In genomic region chr10:24318517-24318916, GRCh38 we compare ENCODE assay signal across 28 cellular contexts.
DNase-seq lines count a peak whose midpoint lies in the region; ATAC-seq and TF ChIP-seq lines count a peak whose summit lies in the region.
"Had no signal": no experiment of that assay in that cellular context is flagged by ENCODE, and none has a peak within 500 bp of the region (broad histone marks: within the 10 kb centered on the region; RNA-seq: fewer than 3 reads in every experiment).

No MANE protein-coding gene starts in this region.

- H3K9me2 ChIP-seq in SK-N-SH: no peaks in the 10 kb centered on the region

- TF ChIP-seq CTCF in SK-N-SH (IDR thresholded peaks at IDR 0.05) (no peak), epithelial cell of esophagus (IDR thresholded peaks at IDR 0.05; ENCODE audit: insufficient read depth, low read depth, low read length, missing control alignments) (no peak), mesothelial cell of epicardium (IDR thresholded peaks at IDR 0.05; ENCODE audit: unreplicated experiment) (no peak), type B pancreatic cell (conservative IDR thresholded peaks at IDR 0.05) (no peak)

- no peak overlapping the region; the same call in 1 of the 2 replicates for H3K4me2 ChIP-seq in SK-N-SH
- H3K4me2 ChIP-seq: BLaER1 treated with 17β-estradiol and CSF1 and Interleukin-3, amounts not matched to agents 10 nM and 100 nM had no signal

- TF ChIP-seq EP300 in SK-N-SH (IDR thresholded peaks at IDR 0.05; ENCODE audit: borderline replicate concordance in 1 of 2, low read depth in 1 of 2, low read length in 1 of 2): no peak

- H3K4me3 Mint-ChIP-seq in mesothelial cell of epicardium (no peak overlapping the region), type B pancreatic cell (no peak overlapping the region)
- H3K4me3 Mint-ChIP-seq: activated B cell treated with CpG ODN at 0.5 μM for 24 hours; activated naive CD8-positive, alpha-beta T cell treated with anti-CD3 and anti-CD28 coated beads, Interleukin-2, amount 50 U/mL, for 24 hours; activated T-cell treated with anti-CD3 and anti-CD28 coated beads, Interleukin-2, amount 50 U/mL, for 4 hours; IgD-negative memory B cell; stimulated activated effector memory CD8-positive, alpha-beta T cell treated with anti-CD3 and anti-CD28 coated beads, Interleukin-12 subunit alpha, Interleukin-12 subunit beta, amount 100 ng/mL, for 72 hours; T-cell had no signal

- no peaks in the 10 kb centered on the region for H3K36me3 ChIP-seq in SK-N-SH (replicated peaks in 1 of 2; ENCODE audit: control insufficient read depth in 1 of 2, insufficient read depth in 2 of 2, low read length in 1 of 2)
- H3K36me3 ChIP-seq: BLaER1 treated with 17β-estradiol and CSF1 and Interleukin-3, amounts not matched to agents 10 nM and 100 nM; gastrocnemius medialis; neutrophil; upper lobe of left lung had no signal

- H3K9me3 Mint-ChIP-seq in mesothelial cell of epicardium: no peaks in the 10 kb centered on the region
- peaks cover 5% of the 10 kb centered on the region for H3K9me3 Mint-ChIP-seq in type B pancreatic cell
- H3K9me3 Mint-ChIP-seq: activated B cell treated with CpG ODN at 0.5 μM for 24 hours; activated naive CD8-positive, alpha-beta T cell treated with anti-CD3 and anti-CD28 coated beads, Interleukin-2, amount 50 U/mL, for 24 hours; activated T-cell treated with anti-CD3 and anti-CD28 coated beads, Interleukin-2, amount 50 U/mL, for 4 hours; stimulated activated effector memory CD8-positive, alpha-beta T cell treated with anti-CD3 and anti-CD28 coated beads, Interleukin-12 subunit alpha, Interleukin-12 subunit beta, amount 100 ng/mL, for 72 hours had no signal

- 96% methylated on average over 5 of the region's 5 CpGs for WGBS in SK-N-SH (ENCODE audit: low lambda C conversion rate)

- H4K20me1 ChIP-seq in SK-N-SH (ENCODE audit: insufficient read depth): no peaks in the 10 kb centered on the region
- H4K20me1 ChIP-seq: BLaER1 treated with 17β-estradiol and CSF1 and Interleukin-3, amounts not matched to agents 10 nM and 100 nM had no signal

- no peaks in the 10 kb centered on the region for H3K27me3 Mint-ChIP-seq in mesothelial cell of epicardium (ENCODE audit: low read depth)
- H3K27me3 Mint-ChIP-seq in type B pancreatic cell: no peaks in the 10 kb centered on the region
- H3K27me3 Mint-ChIP-seq: activated B cell treated with CpG ODN at 0.5 μM for 24 hours; activated naive CD8-positive, alpha-beta T cell treated with anti-CD3 and anti-CD28 coated beads, Interleukin-2, amount 50 U/mL, for 24 hours; IgD-negative memory B cell had no signal

- POLR2A ChIA-PET in SK-N-SH (lab: Yijun Ruan, JAX): no interaction called here

- TF ChIP-seq RAD21 in SK-N-SH (IDR thresholded peaks at IDR 0.05; ENCODE audit: low read length): no peak

- DNase-seq in SK-N-SH: no peak
- peak; percentile 58 for DNase-seq in epithelial cell of esophagus (ENCODE audit: low read depth)
- no peak for DNase-seq in mesothelial cell of epicardium (ENCODE audit: low spot score in 2 of 2, unreplicated experiment in 2 of 2)
- DNase-seq in type B pancreatic cell (ENCODE audit: extremely low spot score, unreplicated experiment): no peak
- no peak for DNase-seq in stimulated activated naive CD4-positive, alpha-beta T cell (lab: John Stamatoyannopoulos, UW)
- DNase-seq in NCI-H1048 (lab: John Stamatoyannopoulos, UW): no peak
- DNase-seq: activated B cell treated with CpG ODN at 0.5 μM for 24 hours; activated naive CD4-positive, alpha-beta T cell; activated naive CD8-positive, alpha-beta T cell treated with anti-CD3 and anti-CD28 coated beads, Interleukin-2, amount 50 U/mL, for 24 hours; activated T-cell treated with anti-CD3 and anti-CD28 coated beads, Interleukin-2, amount 50 U/mL, for 4 hours; DMS53; dorsolateral prefrontal cortex; gastrocnemius medialis; left ventricle myocardium superior; MV-4-11; NCI-H146; psoas muscle; SJCRH30; substantia nigra; T-cell had no signal

- no peaks in the 10 kb centered on the region for H3K27me3 ChIP-seq in SK-N-SH (ENCODE audit: insufficient read depth)
- H3K27me3 ChIP-seq: BLaER1 treated with 17β-estradiol and CSF1 and Interleukin-3, amounts not matched to agents 10 nM and 100 nM; dorsolateral prefrontal cortex; gastrocnemius medialis; neutrophil; SJCRH30; upper lobe of left lung had no signal

- H3K4me3 ChIP-seq in SK-N-SH (ENCODE audit: low read depth in 2 of 2, low read length in 1 of 2) (no peak overlapping the region), epithelial cell of esophagus (ENCODE audit: low read length) (no peak overlapping the region)
- H3K4me3 ChIP-seq: BLaER1 treated with 17β-estradiol and CSF1 and Interleukin-3, amounts not matched to agents 10 nM and 100 nM; dorsolateral prefrontal cortex; gastrocnemius medialis; psoas muscle; SJCRH30; upper lobe of left lung had no signal

- no peak overlapping the region for H3K27ac ChIP-seq in SK-N-SH (ENCODE audit: low read depth in 2 of 2, low read length in 1 of 2)
- H3K27ac ChIP-seq: 22Rv1; BLaER1 treated with 17β-estradiol and CSF1 and Interleukin-3, amounts not matched to agents 10 nM and 100 nM; dorsolateral prefrontal cortex; gastrocnemius medialis; neutrophil; psoas muscle; SJCRH30; upper lobe of left lung had no signal

- no peak overlapping the region for H2AFZ ChIP-seq in SK-N-SH (ENCODE audit: low read depth)

- no peak for ATAC-seq in SK-N-SH treated with all-trans-retinoic acid at 6 μM for 48 hours
- ATAC-seq in GM19324 (IDR thresholded peaks at IDR 0.05; ENCODE audit: low FRiP score, unreplicated experiment): no peak
- ATAC-seq: activated naive CD8-positive, alpha-beta T cell treated with anti-CD3 and anti-CD28 coated beads, Interleukin-2, amount 50 U/mL, for 24 hours; activated T-cell treated with anti-CD3 and anti-CD28 coated beads, Interleukin-2, amount 50 U/mL, for 4 hours; gastrocnemius medialis; left ventricle myocardium superior; stimulated activated effector memory CD8-positive, alpha-beta T cell treated with anti-CD3 and anti-CD28 coated beads, Interleukin-12 subunit alpha, Interleukin-12 subunit beta, amount 100 ng/mL, for 72 hours; T-cell had no signal

- H3K4me1 ChIP-seq in SK-N-SH (ENCODE audit: control insufficient read depth in 1 of 2, insufficient read depth in 2 of 2, low read depth in 1 of 2, low read length in 1 of 2): peaks cover 2 to 15% of the 10 kb centered on the region in 2 experiments; a peak in 2 of 4 replicates

- H3K27ac Mint-ChIP-seq in mesothelial cell of epicardium (peak overlapping the region; percentile 82), type B pancreatic cell (peak overlapping the region; percentile 72)
- H3K27ac Mint-ChIP-seq: activated B cell treated with CpG ODN at 0.5 μM for 24 hours; activated naive CD8-positive, alpha-beta T cell treated with anti-CD3 and anti-CD28 coated beads, Interleukin-2, amount 50 U/mL, for 24 hours; stimulated activated effector memory CD8-positive, alpha-beta T cell treated with anti-CD3 and anti-CD28 coated beads, Interleukin-12 subunit alpha, Interleukin-12 subunit beta, amount 100 ng/mL, for 72 hours; T-cell had no signal

- H3F3A ChIP-seq in SK-N-SH (replicated peaks; ENCODE audit: insufficient read depth): no peaks in the 10 kb centered on the region

- H3K4me1 Mint-ChIP-seq in mesothelial cell of epicardium: peaks cover 20% of the 10 kb centered on the region
- H3K4me1 Mint-ChIP-seq in type B pancreatic cell (ENCODE audit: unreplicated experiment): peaks cover 18% of the 10 kb centered on the region
- H3K4me1 Mint-ChIP-seq: activated B cell treated with CpG ODN at 0.5 μM for 24 hours; activated naive CD8-positive, alpha-beta T cell treated with anti-CD3 and anti-CD28 coated beads, Interleukin-2, amount 50 U/mL, for 24 hours; IgD-negative memory B cell; stimulated activated effector memory CD8-positive, alpha-beta T cell treated with anti-CD3 and anti-CD28 coated beads, Interleukin-12 subunit alpha, Interleukin-12 subunit beta, amount 100 ng/mL, for 72 hours; T-cell had no signal

- H3K36me3 Mint-ChIP-seq in mesothelial cell of epicardium: peaks cover 18% of the 10 kb centered on the region
- peaks cover 35% of the 10 kb centered on the region for H3K36me3 Mint-ChIP-seq in type B pancreatic cell
- H3K36me3 Mint-ChIP-seq: IgD-negative memory B cell; stimulated activated effector memory CD8-positive, alpha-beta T cell treated with anti-CD3 and anti-CD28 coated beads, Interleukin-12 subunit alpha, Interleukin-12 subunit beta, amount 100 ng/mL, for 72 hours; T-cell had no signal

- no peak overlapping the region for H3K9ac ChIP-seq in SK-N-SH
- H3K9ac ChIP-seq: BLaER1 treated with 17β-estradiol and CSF1 and Interleukin-3, amounts not matched to agents 10 nM and 100 nM had no signal

- H3K79me2 ChIP-seq in SK-N-SH (ENCODE audit: insufficient read depth): no peaks in the 10 kb centered on the region

- CTCF ChIA-PET in SK-N-SH (lab: Yijun Ruan, JAX): interaction anchor here (0.6 to 1.7 kb wide), 6 partner anchors 10 to 325 kb away, joined by 3 to 6 read pairs (median 4); no protein-coding TSS in a partner anchor

- no peaks in the 10 kb centered on the region for H3K9me3 ChIP-seq in SK-N-SH
- H3K9me3 ChIP-seq: BLaER1 treated with 17β-estradiol and CSF1 and Interleukin-3, amounts not matched to agents 10 nM and 100 nM; gastrocnemius medialis; neutrophil; psoas muscle; SJCRH30; upper lobe of left lung had no signal

TF ChIP-seq in SK-N-SH, 30 proteins besides CTCF, POLR2A, EP300 and RAD21 (continues in another document):
- TF ChIP-seq JUND (IDR thresholded peaks at IDR 0.05): peak; percentile 16; the same call in 1 of the 2 replicates
- TF ChIP-seq FOXJ3 (CRISPR knock-in tag; IDR thresholded peaks at IDR 0.05): no peak
- TF ChIP-seq FOSL2 (IDR thresholded peaks at IDR 0.05; ENCODE audit: borderline replicate concordance, low read depth): peak; percentile 41; the same call in 1 of the 2 replicates

TF ChIP-seq in SK-N-SH treated with all-trans-retinoic acid at 6 μM for 48 hours, 23 proteins besides CTCF, POLR2A, EP300 and RAD21 (continues in another document):
- TF ChIP-seq GLIS3 (CRISPR knock-in tag; IDR thresholded peaks at IDR 0.05) (no peak), POU6F1 (CRISPR knock-in tag; IDR thresholded peaks at IDR 0.05; ENCODE audit: borderline replicate concordance, low read depth) (no peak)
